Comparison of ENCODE assay signal across 19 cellular contexts in the genomic region with DNA sequence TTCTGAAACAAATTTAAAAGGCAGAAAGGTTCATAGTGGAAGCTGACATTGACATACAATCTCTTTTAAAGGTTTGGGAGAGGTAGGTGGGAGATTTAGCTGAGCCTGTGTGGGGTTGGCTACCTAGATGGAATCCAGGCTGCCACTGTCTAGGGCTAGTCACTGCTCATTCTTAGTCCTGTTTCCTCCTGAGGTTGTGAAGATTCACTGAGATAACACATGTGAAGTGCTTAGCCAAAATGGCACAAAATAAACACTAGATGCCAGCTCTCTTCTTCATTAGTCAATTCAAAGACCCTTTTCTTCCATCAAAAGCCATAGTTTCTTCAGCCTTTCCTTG. TPM values are rescaled to one million over a fixed set of nuclear protein-coding genes. Genes with fewer than 3 reads are reported as not detected.
DNase-seq lines count a peak whose midpoint lies in the region; ATAC-seq and TF ChIP-seq lines count a peak whose summit lies in the region.
"Had no signal": no experiment of that assay in that cellular context is flagged by ENCODE, and none has a peak within 500 bp of the region (broad histone marks: within the 10 kb centered on the region; RNA-seq: fewer than 3 reads in every experiment).

No MANE protein-coding gene starts in this region.

- H3K4me2 ChIP-seq in OCI-LY7 (ENCODE audit: low read length) (no peak overlapping the region), mammary epithelial cell (ENCODE audit: insufficient read depth, low read depth, low read length) (no peak overlapping the region)

- H4K20me1 ChIP-seq in OCI-LY7 (ENCODE audit: insufficient read depth, low read length) (no peaks in the 10 kb centered on the region), mammary epithelial cell (ENCODE audit: insufficient read depth, low read length) (no peaks in the 10 kb centered on the region)

- dilution Hi-C loops in mammary epithelial cell (cut with HindIII; ENCODE audit: low sequenced_read_pairs): no loop called here

- H3K36me3 ChIP-seq in OCI-LY7 (ENCODE audit: insufficient read depth, low read length): no peaks in the 10 kb centered on the region
- no peaks in the 10 kb centered on the region for H3K36me3 ChIP-seq in mammary epithelial cell (ENCODE audit: insufficient read depth, low read length)
- H3K36me3 ChIP-seq: neutrophil had no signal

- H3K9me2 ChIP-seq in OCI-LY7 (ENCODE audit: insufficient read depth, low read length): no peaks in the 10 kb centered on the region

- H2AFZ ChIP-seq in OCI-LY7 (ENCODE audit: low read length) (no peak overlapping the region), mammary epithelial cell (ENCODE audit: low read depth, low read length) (no peak overlapping the region)

- TF ChIP-seq CTCF in 22Rv1 (IDR thresholded peaks at IDR 0.05) (peak; percentile 31), OCI-LY7 (conservative IDR thresholded peaks at IDR 0.05; ENCODE audit: low read length) (peak; percentile 21; the same call in 1 of the 2 replicates), mammary epithelial cell (conservative IDR thresholded peaks at IDR 0.05 in 1 of 2, IDR thresholded peaks at IDR 0.05 in 1 of 2; ENCODE audit: extremely low read depth in 1 of 2, insufficient read depth in 1 of 2, low read depth in 1 of 2, low read length in 2 of 2) (no peak)

- H3K27ac ChIP-seq in 22Rv1 (peak overlapping the region; percentile 45), OCI-LY7 (ENCODE audit: low read depth, low read length, poor library complexity, severe bottlenecking) (no peak overlapping the region), mammary epithelial cell (ENCODE audit: insufficient read depth, low read depth, low read length) (no peak overlapping the region)
- H3K27ac ChIP-seq: neutrophil had no signal

- no peak overlapping the region for H3K9ac ChIP-seq in mammary epithelial cell (ENCODE audit: insufficient read depth, low read length)

- intact Hi-C loops in OCI-LY7 (cut with micrococcal nuclease; ENCODE audit: unreplicated experiment) (no loop called here), mammary epithelial cell (cut with micrococcal nuclease) (no loop called here)

- CTCF ChIA-PET in OCI-LY7 (lab: Charles Lee; ENCODE audit: unreplicated experiment) (no interaction called here), mammary epithelial cell (lab: Charles Lee; ENCODE audit: low non-redundant PET) (interaction anchor here (0.7 kb wide), 1 partner anchor 10 kb away, joined by 9 read pairs; no protein-coding TSS in a partner anchor)

- peaks cover 25% of the 10 kb centered on the region for H3K27me3 ChIP-seq in mammary epithelial cell (ENCODE audit: insufficient read depth, low read length)

- DNase-seq in OCI-LY7 (ENCODE audit: low spot score) (no peak), DMS53 (lab: John Stamatoyannopoulos, UW) (no peak), germinal center (ENCODE audit: low spot score) (no peak), mammary epithelial cell (no peak), KG1 (lab: John Stamatoyannopoulos, UW) (no peak)
- DNase-seq: activated CD4-positive, alpha-beta T cell treated with anti-CD3 and anti-CD28 coated beads for 4 hours; CD8-positive, alpha-beta T cell; mesenchymal stem cell; NCI-H1092 treated with DMSO at 0.1 percent for 48 hours had no signal

- H3K9me3 ChIP-seq in OCI-LY7 (ENCODE audit: low read length): no peaks in the 10 kb centered on the region
- no peaks in the 10 kb centered on the region for H3K9me3 ChIP-seq in mammary epithelial cell (replicated peaks; ENCODE audit: insufficient read depth, low read length)
- H3K9me3 ChIP-seq: neutrophil had no signal

- ATAC-seq in GM19438 (IDR thresholded peaks at IDR 0.05; ENCODE audit: low read depth, unreplicated experiment): peak; percentile 22
- peak; percentile 21 for ATAC-seq in HG02852 (IDR thresholded peaks at IDR 0.05; ENCODE audit: unreplicated experiment)
- ATAC-seq: CD8-positive, alpha-beta T cell; Right ventricle myocardium inferior; stimulated activated memory B cell treated with anti-CD40 and anti-IgM and Interleukin-4, amounts not matched to agents 10 μg/mL and 1 μg/mL and 100 μg/mL, for 72 hours had no signal

- H3K4me1 ChIP-seq in OCI-LY7 (ENCODE audit: insufficient read depth, low read length, poor library complexity, severe bottlenecking): no peaks in the 10 kb centered on the region
- no peaks in the 10 kb centered on the region for H3K4me1 ChIP-seq in mammary epithelial cell (ENCODE audit: insufficient read depth, low read length)

- POLR2A ChIA-PET in OCI-LY7 (lab: Charles Lee): no interaction called here

- H3K79me2 ChIP-seq in OCI-LY7 (ENCODE audit: insufficient read depth, low read depth, low read length): no peaks in the 10 kb centered on the region
- no peaks in the 10 kb centered on the region for H3K79me2 ChIP-seq in mammary epithelial cell (ENCODE audit: insufficient read depth, low read length)

- BruUV-seq in OCI-LY7 (replicated peaks; lab: Mats Ljungman, UMichigan) (no TSS peak), mammary epithelial cell (replicated peaks; lab: Mats Ljungman, UMichigan) (no TSS peak)

- H3K4me3 ChIP-seq in OCI-LY7 (ENCODE audit: low read depth, low read length, poor library complexity, severe bottlenecking) (no peak overlapping the region), mammary epithelial cell (replicated peaks in 1 of 3; ENCODE audit: insufficient read depth in 1 of 3, low read depth in 2 of 3, low read length in 3 of 3) (no peak overlapping the region)

- in situ Hi-C loops in mammary epithelial cell (cut with MboI; ENCODE audit: low sequenced_read_pairs in 2 of 2): no loop called here

RNA-seq across cellular contexts. Expression of a gene that starts 3.3 kb away (rescaled TPM):
- total RNA-seq in OCI-LY7 (2014; rRNA removed; shearing (Covaris generic)): not detected in 2 replicates
- total RNA-seq in OCI-LY7 (2022) (not detected in 2 replicates), mammary epithelial cell (not detected)
- polyA plus RNA-seq in mammary epithelial cell: not detected
- not detected for polyA minus RNA-seq in mammary epithelial cell
- total RNA-seq: A172; CD8-positive, alpha-beta T cell; endothelial cell of umbilical vein; Right ventricle myocardium inferior; T-helper 2 cell treated with Interferon-gamma antibody and Interleukin-4, amounts not matched to agents 100 ng/mL and 5 ng/mL, for 36 hours had no signal
- polyA plus RNA-seq: endothelial cell of umbilical vein had no signal

RNA-seq across cellular contexts. Expression of a gene that starts 6.0 kb away (rescaled TPM):
- total RNA-seq in OCI-LY7 (2014; rRNA removed; shearing (Covaris generic)): not detected in 2 replicates
- total RNA-seq in OCI-LY7 (2022) (not detected in 2 replicates), mammary epithelial cell (not detected)
- not detected for polyA plus RNA-seq in mammary epithelial cell
- polyA minus RNA-seq in mammary epithelial cell: not detected
- total RNA-seq: A172; CD8-positive, alpha-beta T cell; endothelial cell of umbilical vein; frontal cortex; Right ventricle myocardium inferior; T-helper 2 cell treated with Interferon-gamma antibody and Interleukin-4, amounts not matched to agents 100 ng/mL and 5 ng/mL, for 36 hours had no signal
- polyA plus RNA-seq: endothelial cell of umbilical vein had no signal

Comparison
In these comparisons a context has a peak if more than half of its experiments do, and no peak if none do; other contexts are left out.
1. CTCF ChIP-seq: peak in 22Rv1 (single experiment) and OCI-LY7 (single experiment); none in mammary epithelial cell (0 of 2).